ENCODE assay signal across 10 cellular contexts in genomic region chr12:122090759-122091535, GRCh38. TPM values are rescaled to one million over a fixed set of nuclear protein-coding genes. Genes with fewer than 3 reads are reported as not detected.
DNase-seq lines count a peak whose midpoint lies in the region; ATAC-seq lines count a peak whose summit lies in the region.
"Had no signal": no experiment of that assay in that cellular context is flagged by ENCODE, and none has a peak within 500 bp of the region (broad histone marks: within the 10 kb centered on the region; RNA-seq: fewer than 3 reads in every experiment).

No MANE protein-coding gene starts in this region.

- POLR2A ChIA-PET in activated naive CD8-positive, alpha-beta T cell treated with anti-CD3 and anti-CD28 coated beads, Interleukin-2, amount 10 ng/mL, durations not matched to agents 7 days and 5 days (lab: Charles Lee): interaction anchor here (2.2 to 6.7 kb wide), 3 partner anchors 7 to 12 kb away, joined by 13 to 44 read pairs (median 20); partner anchors contain the start of gene MLXIP

- H3K27me3 Mint-ChIP-seq in activated naive CD8-positive, alpha-beta T cell treated with anti-CD3 and anti-CD28 coated beads, Interleukin-2, amount 10 ng/mL, durations not matched to agents 7 days and 5 days: no peaks in the 10 kb centered on the region
- H3K27me3 Mint-ChIP-seq in immature natural killer cell (ENCODE audit: low read depth in 3 of 3): peaks cover 0 to 2% (median 1%) of the 10 kb centered on the region in 3 donors

- DNase-seq in GM04504 (ENCODE audit: low read depth): peak; percentile 79
- DNase-seq in activated naive CD8-positive, alpha-beta T cell treated with anti-CD3 and anti-CD28 coated beads, Interleukin-2, amount 10 ng/mL, durations not matched to agents 7 days and 5 days: no peak
- DNase-seq in immature natural killer cell: no peak
- DNase-seq: NCI-H187 treated with DMSO at 0.1 percent for 48 hours, occipital lobe had no signal

- H3K9ac ChIP-seq in stomach smooth muscle (ENCODE audit: low read length in 2 of 2): peak overlapping the region in 1 of 2 donors; percentile 24

- peaks cover 26% of the 10 kb centered on the region for H3K36me3 Mint-ChIP-seq in activated naive CD8-positive, alpha-beta T cell treated with anti-CD3 and anti-CD28 coated beads, Interleukin-2, amount 10 ng/mL, durations not matched to agents 7 days and 5 days
- peaks cover 0 to 4% (median 4%) of the 10 kb centered on the region in 3 donors for H3K36me3 Mint-ChIP-seq in immature natural killer cell

- H3K4me1 Mint-ChIP-seq in activated naive CD8-positive, alpha-beta T cell treated with anti-CD3 and anti-CD28 coated beads, Interleukin-2, amount 10 ng/mL, durations not matched to agents 7 days and 5 days: peaks cover 46% of the 10 kb centered on the region
- peaks cover 34 to 50% of the 10 kb centered on the region in 2 donors for H3K4me1 Mint-ChIP-seq in immature natural killer cell

- H3K9me3 Mint-ChIP-seq in activated naive CD8-positive, alpha-beta T cell treated with anti-CD3 and anti-CD28 coated beads, Interleukin-2, amount 10 ng/mL, durations not matched to agents 7 days and 5 days: no peaks in the 10 kb centered on the region
- no peaks in the 10 kb centered on the region for H3K9me3 Mint-ChIP-seq in immature natural killer cell

- H3K9me3 ChIP-seq in stomach smooth muscle (ENCODE audit: control insufficient read depth in 2 of 2, low read length in 2 of 2): no peaks in the 10 kb centered on the region

- H3K4me1 ChIP-seq in stomach smooth muscle (ENCODE audit: control insufficient read depth, insufficient read depth, low read length): peaks cover 86% of the 10 kb centered on the region

- H3K4me3 Mint-ChIP-seq in activated naive CD8-positive, alpha-beta T cell treated with anti-CD3 and anti-CD28 coated beads, Interleukin-2, amount 10 ng/mL, durations not matched to agents 7 days and 5 days: peak overlapping the region; percentile 9
- no peak overlapping the region for H3K4me3 Mint-ChIP-seq in immature natural killer cell

- no peaks in the 10 kb centered on the region for H3K27me3 ChIP-seq in stomach smooth muscle (ENCODE audit: control insufficient read depth in 1 of 2, insufficient read depth in 2 of 2, low read length in 2 of 2)

- H3K4me3 ChIP-seq in stomach smooth muscle (ENCODE audit: low read length in 2 of 2): peak overlapping the region in 1 of 2 donors; percentile 44

- no peak for ATAC-seq in activated naive CD8-positive, alpha-beta T cell treated with anti-CD3 and anti-CD28 coated beads, Interleukin-2, amount 10 ng/mL, durations not matched to agents 7 days and 5 days (ENCODE audit: low read depth)
- ATAC-seq in GM21529 (IDR thresholded peaks at IDR 0.05; ENCODE audit: unreplicated experiment) (no peak), HG02973 (IDR thresholded peaks at IDR 0.05; ENCODE audit: unreplicated experiment) (no peak), GM21360 (IDR thresholded peaks at IDR 0.05; ENCODE audit: unreplicated experiment) (no peak), HG03025 (IDR thresholded peaks at IDR 0.05; ENCODE audit: low FRiP score, unreplicated experiment) (no peak)

- peak overlapping the region; percentile 40 for H3K27ac Mint-ChIP-seq in activated naive CD8-positive, alpha-beta T cell treated with anti-CD3 and anti-CD28 coated beads, Interleukin-2, amount 10 ng/mL, durations not matched to agents 7 days and 5 days
- peak overlapping the region in 4 of 6 donors; percentile 7 to 76 (median 22) for H3K27ac Mint-ChIP-seq in immature natural killer cell

- peaks cover 0 to 5% of the 10 kb centered on the region in 2 donors for H3K36me3 ChIP-seq in stomach smooth muscle (ENCODE audit: control insufficient read depth in 2 of 2, insufficient read depth in 2 of 2, low read length in 2 of 2)

- peak overlapping the region; percentile 87 for H3K27ac ChIP-seq in stomach smooth muscle (ENCODE audit: low read length)

RNA-seq across cellular contexts. Expression of gene MLXIP, which starts 12.4 kb away (rescaled TPM):
- 10 to 100 TPM; 61.0 to 61.7 TPM for total RNA-seq in activated naive CD8-positive, alpha-beta T cell treated with anti-CD3 and anti-CD28 coated beads, Interleukin-2, amount 10 ng/mL, durations not matched to agents 7 days and 5 days
- polyA plus RNA-seq in immature natural killer cell: 10 to 100 TPM in 1 of 3 donors, 1 to 10 TPM in 2; 3.5 to 10.6 (median 4.7) TPM
